1 cellular context compared by ENCODE assay signal in genomic region chr11:96391698-96392307, GRCh38.
TF ChIP-seq lines count a peak whose summit lies in the region.

No MANE protein-coding gene starts in this region.

TF ChIP-seq in GM12878, 131 proteins besides CTCF, POLR2A, EP300 and RAD21:
- TF ChIP-seq TCF7 (IDR thresholded peaks at IDR 0.05; ENCODE audit: borderline replicate concordance) (no peak), ASH2L (IDR thresholded peaks at IDR 0.05; ENCODE audit: borderline replicate concordance, low read depth) (no peak), EGR1 (IDR thresholded peaks at IDR 0.05; ENCODE audit: borderline replicate concordance in 1 of 2, low read depth in 2 of 2, low read length in 2 of 2) (no peak), SMARCA5 (IDR thresholded peaks at IDR 0.05) (no peak), SRF (IDR thresholded peaks at IDR 0.05; ENCODE audit: low read depth in 2 of 2, low read length in 2 of 2) (no peak), ZNF217 (IDR thresholded peaks at IDR 0.05) (no peak), HCFC1 (IDR thresholded peaks at IDR 0.05; ENCODE audit: low read length) (no peak), CHD4 (IDR thresholded peaks at IDR 0.05) (no peak), TAF1 (IDR thresholded peaks at IDR 0.05; ENCODE audit: borderline replicate concordance, low read depth, low read length) (no peak), SIX5 (IDR thresholded peaks at IDR 0.05; ENCODE audit: low read depth, low read length, severe bottlenecking) (no peak), KAT2A (conservative IDR thresholded peaks at IDR 0.05; ENCODE audit: control insufficient read depth, low read depth, low read length) (no peak), USF2 (IDR thresholded peaks at IDR 0.05; ENCODE audit: borderline replicate concordance, low read depth, low read length) (no peak)
TF ChIP-seq in GM12878: peak in this region for 0.
